In the genomic region with DNA sequence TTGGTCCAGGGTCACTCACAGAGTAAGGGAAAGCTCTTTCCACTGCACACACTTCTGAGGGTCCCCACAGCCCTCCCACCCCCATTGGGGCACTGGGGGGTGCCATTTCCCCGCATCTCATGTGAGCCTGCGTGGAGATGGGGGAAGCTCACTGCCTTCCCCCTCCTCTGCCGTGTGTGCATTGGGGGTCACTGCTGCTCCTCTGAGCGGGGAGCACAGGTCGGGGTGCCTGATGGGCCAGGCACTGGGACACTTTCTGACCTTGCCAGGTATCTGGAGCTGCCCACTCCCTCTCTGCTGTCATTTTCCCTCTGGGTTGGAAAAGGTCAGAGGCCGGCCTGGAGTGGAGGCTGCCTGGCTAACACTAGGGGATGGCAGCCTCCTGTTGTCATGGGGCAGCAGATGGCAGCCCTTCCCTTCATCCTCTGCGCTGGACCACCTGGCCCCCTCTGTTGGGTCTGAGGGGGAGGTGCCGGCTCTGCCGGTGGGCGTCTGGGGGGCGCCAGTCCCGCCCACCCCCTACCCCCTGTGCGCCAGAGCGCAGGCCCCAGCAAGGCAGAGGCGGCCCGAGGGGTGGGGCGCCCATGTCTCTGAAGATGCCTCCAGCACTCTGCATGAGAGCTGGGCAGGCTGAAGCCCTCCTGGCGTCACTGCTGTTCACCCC, we compare ENCODE assay signal across 9 cellular contexts. TPM values are rescaled to one million over a fixed set of nuclear protein-coding genes. Genes with fewer than 3 reads are reported as not detected.
DNase-seq lines count a peak whose midpoint lies in the region; ATAC-seq, FAIRE-seq and TF ChIP-seq lines count a peak whose summit lies in the region.
"Had no signal": no experiment of that assay in that cellular context is flagged by ENCODE, and none has a peak within 500 bp of the region (broad histone marks: within the 10 kb centered on the region; RNA-seq: fewer than 3 reads in every experiment).

No MANE protein-coding gene starts in this region.

- no peak for FAIRE-seq in kidney (lab: Jason Lieb, UNC)

- H3K27ac ChIP-seq in OCI-LY7 (ENCODE audit: low read depth, low read length, poor library complexity, severe bottlenecking) (peak overlapping the region; percentile 37), left ventricle myocardium inferior (replicated peaks) (peak overlapping the region; percentile 74), stomach (peak overlapping the region; percentile 68 to 89 (median 84)), kidney (ENCODE audit: low read depth in 2 of 2, low read length in 2 of 2) (no peak overlapping the region)

- intact Hi-C loops in OCI-LY7 (cut with micrococcal nuclease; ENCODE audit: unreplicated experiment) (loop anchor here (10.0 kb wide), 1 partner anchor 406 kb away; a partner anchor contains a TSS), left ventricle myocardium inferior (cut with micrococcal nuclease) (no loop called here), stomach (cut with DNase I; ENCODE audit: low total_unique reads) (no loop called here), kidney (cut with DNase I) (no loop called here)

- CTCF ChIA-PET in OCI-LY7 (lab: Charles Lee; ENCODE audit: unreplicated experiment): no interaction called here

- no peak for DNase-seq in T-helper 2 cell treated with Interferon-gamma antibody and Interleukin-4, amounts not matched to agents 5 μg/mL and 100 μg/mL, for 36 hours (ENCODE audit: low spot score)
- DNase-seq in T-helper 2 cell (no peak), OCI-LY7 (ENCODE audit: low spot score) (no peak), left ventricle myocardium inferior (no peak), stomach (no peak), kidney (no peak), RKO (ENCODE audit: low spot score) (no peak)

- H3K79me2 ChIP-seq in OCI-LY7 (ENCODE audit: insufficient read depth, low read depth, low read length): peaks cover 2% of the 10 kb centered on the region; the same call in 1 of the 2 replicates

- H3K36me3 Mint-ChIP-seq in T-helper 2 cell treated with Interferon-gamma antibody and Interleukin-4, amounts not matched to agents 5 μg/mL and 100 μg/mL, for 36 hours (ENCODE audit: low read depth): peaks cover 11% of the 10 kb centered on the region

- H3K9me2 ChIP-seq in OCI-LY7 (ENCODE audit: insufficient read depth, low read length): no peaks in the 10 kb centered on the region

- H4K20me1 ChIP-seq in OCI-LY7 (ENCODE audit: insufficient read depth, low read length): no peaks in the 10 kb centered on the region; the same call in 1 of the 2 replicates

- H3K4me1 ChIP-seq in OCI-LY7 (ENCODE audit: insufficient read depth, low read length, poor library complexity, severe bottlenecking): peaks cover 59% of the 10 kb centered on the region
- peaks cover 71% of the 10 kb centered on the region for H3K4me1 ChIP-seq in left ventricle myocardium inferior
- H3K4me1 ChIP-seq in stomach: peaks cover 40 to 87% (median 70%) of the 10 kb centered on the region in 4 donors
- H3K4me1 ChIP-seq in kidney (ENCODE audit: control insufficient read depth in 1 of 2, insufficient read depth in 1 of 2, low read depth in 1 of 2, low read length in 2 of 2): peaks cover 0 to 11% of the 10 kb centered on the region in 2 donors

- peak overlapping the region; percentile 66 for H3K4me2 ChIP-seq in OCI-LY7 (ENCODE audit: low read length)

- POLR2A ChIA-PET in OCI-LY7 (lab: Charles Lee): interaction anchor here (1.0 kb wide), 1 partner anchor 372 kb away, joined by 3 read pairs; no protein-coding TSS in a partner anchor

- TF ChIP-seq EP300 in stomach (IDR thresholded peaks at IDR 0.05): no peak

- H3K27ac Mint-ChIP-seq in T-helper 2 cell treated with Interferon-gamma antibody and Interleukin-4, amounts not matched to agents 5 μg/mL and 100 μg/mL, for 36 hours: peak overlapping the region; percentile 57

- H2AFZ ChIP-seq in OCI-LY7 (ENCODE audit: low read length): no peak overlapping the region

- no peaks in the 10 kb centered on the region for H3K36me3 ChIP-seq in OCI-LY7 (ENCODE audit: insufficient read depth, low read length)
- H3K36me3 ChIP-seq in left ventricle myocardium inferior: no peaks in the 10 kb centered on the region
- H3K36me3 ChIP-seq in stomach: peaks cover 0 to 8% (median 2%) of the 10 kb centered on the region in 4 donors
- no peaks in the 10 kb centered on the region for H3K36me3 ChIP-seq in kidney (ENCODE audit: control insufficient read depth in 1 of 2, insufficient read depth in 2 of 2, low read length in 2 of 2)

- H3K9me3 Mint-ChIP-seq in T-helper 2 cell treated with Interferon-gamma antibody and Interleukin-4, amounts not matched to agents 5 μg/mL and 100 μg/mL, for 36 hours: no peaks in the 10 kb centered on the region

- no TSS peak for BruUV-seq in OCI-LY7 (replicated peaks; lab: Mats Ljungman, UMichigan)

- H3K9ac ChIP-seq in kidney (ENCODE audit: low read length in 2 of 2): no peak overlapping the region

- WGBS in stomach, 5 donors: 67 to 88% (median 73%) methylated on average over 8 to 18 of the region's 18 CpGs

- peak overlapping the region; percentile 41 for H3K4me3 ChIP-seq in OCI-LY7 (ENCODE audit: low read depth, low read length, poor library complexity, severe bottlenecking)
- H3K4me3 ChIP-seq in left ventricle myocardium inferior: peak overlapping the region; percentile 65
- H3K4me3 ChIP-seq in stomach: peak overlapping the region; percentile 44 to 51 (median 48)
- H3K4me3 ChIP-seq in kidney (ENCODE audit: low read length in 2 of 2): no peak overlapping the region

- ATAC-seq in HG02884 (IDR thresholded peaks at IDR 0.05; ENCODE audit: unreplicated experiment): no peak

- TF ChIP-seq CTCF in OCI-LY7 (conservative IDR thresholded peaks at IDR 0.05; ENCODE audit: low read length) (no peak), left ventricle myocardium inferior (IDR thresholded peaks at IDR 0.05; ENCODE audit: borderline replicate concordance) (no peak), stomach (IDR thresholded peaks at IDR 0.05) (no peak), kidney (IDR thresholded peaks at IDR 0.05; ENCODE audit: borderline replicate concordance, extremely low read depth, insufficient read depth) (no peak)

- no peak for TF ChIP-seq POLR2A in stomach (IDR thresholded peaks at IDR 0.05)

- H3K9me3 ChIP-seq in OCI-LY7 (ENCODE audit: low read length) (no peaks in the 10 kb centered on the region), left ventricle myocardium inferior (replicated peaks) (no peaks in the 10 kb centered on the region), stomach (no peaks in the 10 kb centered on the region), kidney (ENCODE audit: control insufficient read depth in 1 of 2, low read length in 2 of 2) (no peaks in the 10 kb centered on the region)

- H3K27me3 ChIP-seq in left ventricle myocardium inferior (ENCODE audit: low read depth) (no peaks in the 10 kb centered on the region), stomach (peaks cover 0 to 7% (median 0%) of the 10 kb centered on the region in 3 donors)

- no peaks in the 10 kb centered on the region for H3K27me3 Mint-ChIP-seq in T-helper 2 cell treated with Interferon-gamma antibody and Interleukin-4, amounts not matched to agents 5 μg/mL and 100 μg/mL, for 36 hours (ENCODE audit: low read depth)

- H3K4me3 Mint-ChIP-seq in T-helper 2 cell treated with Interferon-gamma antibody and Interleukin-4, amounts not matched to agents 5 μg/mL and 100 μg/mL, for 36 hours: peak overlapping the region; percentile 15

- peaks cover 20% of the 10 kb centered on the region for H3K4me1 Mint-ChIP-seq in T-helper 2 cell treated with Interferon-gamma antibody and Interleukin-4, amounts not matched to agents 5 μg/mL and 100 μg/mL, for 36 hours (ENCODE audit: low read depth)

RNA-seq across cellular contexts. Expression of a gene that starts 9.1 kb away (rescaled TPM):
- 54.8 and 92.9 TPM in 2 replicates for total RNA-seq in OCI-LY7 (2014; rRNA removed; shearing (Covaris generic))
- total RNA-seq in OCI-LY7 (2022): 97.5 and 117 TPM in 2 replicates
- 30.8 TPM for total RNA-seq in left ventricle myocardium inferior
- 100 to 1,000 TPM in 1 of 5 donors, 10 to 100 TPM in 4; 22.8 to 253 (median 39.7) TPM for total RNA-seq in stomach
- 10 to 100 TPM; 49.9 to 77.6 (median 54.4) TPM for polyA plus RNA-seq in stomach
- 64.9 TPM for total RNA-seq in kidney
- polyA plus RNA-seq in kidney (ENCODE audit: insufficient read depth, low read depth, low replicate concordance): 74.9 TPM

RNA-seq across cellular contexts. Expression of a gene that starts 9.6 kb away (rescaled TPM):
- 0.72 and 1.8 TPM in 2 replicates for total RNA-seq in OCI-LY7 (2014; rRNA removed; shearing (Covaris generic))
- total RNA-seq in OCI-LY7 (2022): 8.9 and 10.9 TPM in 2 replicates
- 24.1 TPM for total RNA-seq in left ventricle myocardium inferior
- total RNA-seq in stomach: 10 to 100 TPM in 4 of 5 donors, 1 to 10 TPM in 1; 7.8 to 47.3 (median 15.8) TPM
- 10 to 100 TPM in 2 of 3 donors, 1 to 10 TPM in 1; 9.5 to 39.7 (median 15.0) TPM for polyA plus RNA-seq in stomach
- 68.6 TPM for total RNA-seq in kidney
- 101 TPM for polyA plus RNA-seq in kidney (ENCODE audit: insufficient read depth, low read depth, low replicate concordance)

RNA-seq across cellular contexts. Expression of a gene that starts 30.9 kb away (rescaled TPM):
- total RNA-seq in OCI-LY7 (2014; rRNA removed; shearing (Covaris generic)): 0.49 and 0.98 TPM in 2 replicates
- total RNA-seq in OCI-LY7 (2022) (3.2 and 4.1 TPM in 2 replicates), left ventricle myocardium inferior (2.4 TPM), stomach (10 to 100 TPM in 1 of 5 donors, 1 to 10 TPM in 2, not detected in 2; 2.9 to 11.2 (median 7.2) TPM), kidney (13.1 TPM)
- polyA plus RNA-seq in stomach (1 to 10 TPM in 2 of 3 donors, under 1 TPM in 1; 0.98 to 2.4 (median 1.7) TPM), kidney (ENCODE audit: insufficient read depth, low read depth, low replicate concordance) (2.7 TPM)
- total RNA-seq: glomerular endothelial cell had no signal

RNA-seq across cellular contexts. Expression of a gene that starts 42.3 kb away (rescaled TPM):
- total RNA-seq in OCI-LY7 (2014; rRNA removed; shearing (Covaris generic)): 0.80 TPM in 1 of 2 replicates, not detected in the other
- total RNA-seq in OCI-LY7 (2022): not detected in 2 replicates
- 0.33 TPM for total RNA-seq in left ventricle myocardium inferior
- 100 to 1,000 TPM in 1 of 5 donors, 10 to 100 TPM in 4; 17.3 to 102 (median 46.9) TPM for total RNA-seq in stomach
- 100 to 1,000 TPM in 1 of 3 donors, 10 to 100 TPM in 2; 14.2 to 134 (median 44.5) TPM for polyA plus RNA-seq in stomach
- total RNA-seq in kidney: 51.2 TPM
- 154 TPM for polyA plus RNA-seq in kidney (ENCODE audit: insufficient read depth, low read depth, low replicate concordance)

Comparison
In these comparisons a context has a peak if more than half of its experiments do, and no peak if none do; other contexts are left out.
1. H3K27ac ChIP-seq: peak in OCI-LY7 (single experiment), left ventricle myocardium inferior (single experiment) and stomach (5 of 5); none in kidney (0 of 2).
2. H3K4me3 ChIP-seq: peak in OCI-LY7 (single experiment), left ventricle myocardium inferior (single experiment) and stomach (4 of 4); none in kidney (0 of 2).